ENCODE assay signal across 27 cellular contexts in the genomic region with DNA sequence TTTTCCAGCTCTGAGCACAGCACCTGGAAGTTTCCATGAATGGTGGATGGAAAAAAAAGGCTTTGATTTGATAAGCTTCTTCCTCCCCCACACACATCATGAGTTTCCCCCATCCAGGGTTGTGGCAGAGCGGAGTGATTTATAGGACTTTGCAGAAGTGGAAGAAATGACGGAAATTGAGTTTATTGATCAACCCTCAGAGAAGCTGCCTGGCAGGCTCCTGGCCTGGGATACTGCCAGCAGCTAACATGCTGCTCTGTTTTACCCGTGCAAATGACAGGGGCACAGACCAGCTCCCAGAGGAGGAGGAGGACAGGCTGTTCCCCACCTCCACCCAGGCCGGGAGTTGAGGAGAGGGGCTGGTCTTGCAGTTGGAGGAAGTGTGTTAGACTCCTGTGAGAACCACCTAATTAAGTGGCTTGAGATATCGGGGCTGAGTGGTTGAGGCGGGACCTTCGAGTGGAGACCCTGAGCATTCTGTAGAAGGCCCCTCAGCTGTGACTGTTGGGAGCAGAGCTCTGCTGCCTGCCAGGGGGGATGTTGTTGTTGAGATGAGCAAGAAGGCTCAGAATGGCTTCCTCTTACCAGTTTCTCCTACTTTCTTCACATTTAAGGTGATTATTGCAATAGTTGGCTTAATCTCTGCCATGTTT. TPM values are rescaled to one million over a fixed set of nuclear protein-coding genes. Genes with fewer than 3 reads are reported as not detected.
DNase-seq lines count a peak whose midpoint lies in the region; ATAC-seq, FAIRE-seq and TF ChIP-seq lines count a peak whose summit lies in the region.
"Had no signal": no experiment of that assay in that cellular context is flagged by ENCODE, and none has a peak within 500 bp of the region (broad histone marks: within the 10 kb centered on the region; RNA-seq: fewer than 3 reads in every experiment).

No MANE protein-coding gene starts in this region.

- H3K9me3 ChIP-seq in endothelial cell of umbilical vein (replicated peaks; ENCODE audit: control insufficient read depth, insufficient read depth, low read length): no peaks in the 10 kb centered on the region
- H3K9me3 ChIP-seq in neuronal stem cell (replicated peaks in 1 of 2; ENCODE audit: control insufficient read depth in 2 of 2, insufficient read depth in 1 of 2, low read depth in 1 of 2, low read length in 2 of 2): no peaks in the 10 kb centered on the region
- no peaks in the 10 kb centered on the region for H3K9me3 ChIP-seq in H9 (ENCODE audit: control insufficient read depth, low read depth, low read length)

- CTCF ChIA-PET in endothelial cell of umbilical vein (lab: Charles Lee): interaction anchor here (1.2 to 1.7 kb wide), 4 partner anchors 11 to 67 kb away, joined by 3 to 7 read pairs (median 4); no protein-coding TSS in a partner anchor

- intact Hi-C loops in endothelial cell of umbilical vein (cut with micrococcal nuclease): no loop called here

- no CpG with 5 or more reads among the region's 7 CpGs for WGBS in neuronal stem cell (ENCODE audit: extremely low coverage in 2 of 2, insufficient read length in 2 of 2, insufficient replicate concordance in 1 of 2), 2 donors
- no CpG with 5 or more reads among the region's 7 CpGs for WGBS in H9 (ENCODE audit: extremely low coverage, insufficient read length, low lambda C conversion rate)

- H2BK12ac ChIP-seq in neuronal stem cell (ENCODE audit: low read length) (peak overlapping the region; percentile 24), H9 (ENCODE audit: insufficient read length, low read depth, low read length) (no peak overlapping the region)

- no peak overlapping the region for H3T11ph ChIP-seq in H9 (ENCODE audit: low read length)

- H3K4me1 ChIP-seq in endothelial cell of umbilical vein (ENCODE audit: control insufficient read depth, extremely low read depth, insufficient read depth, low read length) (peaks cover 24% of the 10 kb centered on the region), neuronal stem cell (ENCODE audit: control insufficient read depth in 2 of 2, insufficient read depth in 1 of 2, low read depth in 1 of 2, low read length in 2 of 2) (peaks cover 26 to 42% of the 10 kb centered on the region in 2 donors), H9 (ENCODE audit: insufficient read depth, low read length) (peaks cover 24% of the 10 kb centered on the region)

- FAIRE-seq in endothelial cell of umbilical vein (lab: Jason Lieb, UNC): no peak
- FAIRE-seq: frontal cortex, GM12892 had no signal

- no peak overlapping the region for H3K4ac ChIP-seq in neuronal stem cell (ENCODE audit: low read length)
- H3K4ac ChIP-seq in H9 (ENCODE audit: low read depth, low read length): no peak overlapping the region

- no peaks in the 10 kb centered on the region; a peak in 1 of 5 replicates for H3K9me3 Mint-ChIP-seq in H9
- H3K9me3 Mint-ChIP-seq: activated CD4-positive, alpha-beta T cell treated with anti-CD3 and anti-CD28 coated beads, Interleukin-2, amount 10 ng/mL, durations not matched to agents 24 days and 14 days; activated naive CD8-positive, alpha-beta T cell treated with anti-CD3 and anti-CD28 coated beads, Interleukin-2, amount 10 ng/mL, durations not matched to agents 7 days and 5 days; stimulated activated naive CD8-positive, alpha-beta T cell treated with anti-CD3 and anti-CD28 coated beads, Interleukin-15, amount 100 ng/mL, for 72 hours; T-cell had no signal

- no peaks in the 10 kb centered on the region for H3K79me2 ChIP-seq in endothelial cell of umbilical vein (ENCODE audit: control insufficient read depth, insufficient read depth, low read length)
- no peaks in the 10 kb centered on the region for H3K79me2 ChIP-seq in H9 (ENCODE audit: insufficient read depth, low read length)

- H3K27me3 ChIP-seq in endothelial cell of umbilical vein (ENCODE audit: control insufficient read depth in 2 of 2, insufficient read depth in 2 of 2, low read length in 2 of 2) (peaks cover 0 to 15% of the 10 kb centered on the region in 2 experiments), neuronal stem cell (ENCODE audit: control insufficient read depth in 3 of 3, insufficient read depth in 3 of 3, low read depth in 1 of 3, low read length in 3 of 3) (no peaks in the 10 kb centered on the region), H9 (ENCODE audit: insufficient read depth, low read length) (no peaks in the 10 kb centered on the region)
- H3K27me3 ChIP-seq: brain microvascular endothelial cell had no signal

- H3K23me2 ChIP-seq in H9 (ENCODE audit: insufficient read length, low read depth, low read length, poor library complexity, severe bottlenecking): no peaks in the 10 kb centered on the region

- BruUV-seq in endothelial cell of umbilical vein (replicated peaks; lab: Mats Ljungman, UMichigan): no TSS peak

- no peaks in the 10 kb centered on the region for H3K36me3 Mint-ChIP-seq in H9 (ENCODE audit: insufficient read depth in 1 of 3, low read depth in 3 of 3)
- H3K36me3 Mint-ChIP-seq: activated naive CD8-positive, alpha-beta T cell treated with anti-CD3 and anti-CD28 coated beads, Interleukin-2, amount 10 ng/mL, durations not matched to agents 7 days and 5 days; T-cell had no signal

- TF ChIP-seq CTCF in VCaP (conservative IDR thresholded peaks at IDR 0.05) (no peak), endothelial cell of umbilical vein (IDR thresholded peaks at IDR 0.05; ENCODE audit: extremely low read depth in 1 of 2, insufficient read depth in 1 of 2, low read depth in 1 of 2, low read length in 2 of 2) (no peak), GM10266 (IDR thresholded peaks at IDR 0.05; ENCODE audit: control insufficient read depth, insufficient read depth, low read depth, missing control alignments) (no peak), H9 (conservative IDR thresholded peaks at IDR 0.05) (no peak)

- TF ChIP-seq POLR2A in endothelial cell of umbilical vein (IDR thresholded peaks at IDR 0.05; ENCODE audit: low read depth, low read length): no peak

- no peak overlapping the region for H2BK20ac ChIP-seq in H9 (ENCODE audit: low read depth, low read length, poor library complexity, severe bottlenecking)

- H3K36me3 ChIP-seq in endothelial cell of umbilical vein (ENCODE audit: control insufficient read depth in 2 of 2, extremely low read depth in 1 of 2, insufficient read depth in 2 of 2, low read length in 2 of 2): no peaks in the 10 kb centered on the region
- H3K36me3 ChIP-seq in neuronal stem cell (replicated peaks in 1 of 2; ENCODE audit: control insufficient read depth in 2 of 2, insufficient read depth in 2 of 2, low read length in 2 of 2): no peaks in the 10 kb centered on the region
- H3K36me3 ChIP-seq: brain microvascular endothelial cell had no signal

- H4K20me1 ChIP-seq in endothelial cell of umbilical vein (replicated peaks; ENCODE audit: control insufficient read depth, extremely low read depth, insufficient read depth, low read length) (no peaks in the 10 kb centered on the region), H9 (ENCODE audit: control insufficient read depth, insufficient read depth, insufficient read length) (no peaks in the 10 kb centered on the region)

- H3K14ac ChIP-seq in neuronal stem cell (ENCODE audit: low read length) (no peak overlapping the region), H9 (ENCODE audit: insufficient read depth, low read length) (no peak overlapping the region)

- H3K27ac ChIP-seq in VCaP (peak overlapping the region; percentile 58), endothelial cell of umbilical vein (ENCODE audit: insufficient read depth, low read depth, low read length) (no peak overlapping the region), neuronal stem cell (replicated peaks; ENCODE audit: low read length) (no peak overlapping the region), H9 (ENCODE audit: insufficient read length, low read depth, low read length) (no peak overlapping the region)
- H3K27ac ChIP-seq: brain microvascular endothelial cell, PC-9 had no signal

- H3K27ac Mint-ChIP-seq in H9: peak overlapping the region in 1 of 3 experiments; percentile 66; a peak in 3 of 7 replicates
- H3K27ac Mint-ChIP-seq: activated CD4-positive, alpha-beta T cell treated with anti-CD3 and anti-CD28 coated beads, Interleukin-2, amount 10 ng/mL, durations not matched to agents 24 days and 14 days; activated naive CD8-positive, alpha-beta T cell treated with anti-CD3 and anti-CD28 coated beads, Interleukin-2, amount 10 ng/mL, durations not matched to agents 7 days and 5 days; T-cell had no signal

- no peak overlapping the region for H3K4me2 ChIP-seq in endothelial cell of umbilical vein (ENCODE audit: insufficient read depth, low read length)
- H3K4me2 ChIP-seq in neuronal stem cell (ENCODE audit: insufficient read depth, low read length, poor library complexity, severe bottlenecking): no peak overlapping the region
- H3K4me2 ChIP-seq in H9 (ENCODE audit: insufficient read depth, insufficient read length, low read length): no peak overlapping the region
- H3K4me2 ChIP-seq: PC-9 had no signal

- H3K4me3 ChIP-seq in endothelial cell of umbilical vein (replicated peaks in 1 of 3; ENCODE audit: insufficient read depth in 1 of 3, low read depth in 1 of 3, low read length in 3 of 3) (no peak overlapping the region), neuronal stem cell (ENCODE audit: low read length in 2 of 2) (no peak overlapping the region)
- H3K4me3 ChIP-seq: PC-9 had no signal

- H4K8ac ChIP-seq in neuronal stem cell (ENCODE audit: low read depth, low read length) (no peak overlapping the region), H9 (replicated peaks; ENCODE audit: insufficient read length, low read depth, low read length) (no peak overlapping the region)

- H2BK15ac ChIP-seq in neuronal stem cell (ENCODE audit: low read length) (no peak overlapping the region), H9 (ENCODE audit: low read depth, low read length) (no peak overlapping the region)

- peaks cover 82 to 97% of the 10 kb centered on the region in 2 experiments for H3K4me1 Mint-ChIP-seq in H9
- H3K4me1 Mint-ChIP-seq: activated CD4-positive, alpha-beta T cell treated with anti-CD3 and anti-CD28 coated beads, Interleukin-2, amount 10 ng/mL, durations not matched to agents 24 days and 14 days; stimulated activated naive CD8-positive, alpha-beta T cell treated with anti-CD3 and anti-CD28 coated beads, Interleukin-15, amount 100 ng/mL, for 72 hours; T-cell had no signal

- H3K18ac ChIP-seq in neuronal stem cell (ENCODE audit: low read length) (peak overlapping the region; percentile 12), H9 (ENCODE audit: insufficient read length, low read depth, low read length) (no peak overlapping the region)

- H2BK5ac ChIP-seq in neuronal stem cell (ENCODE audit: low read length) (no peak overlapping the region), H9 (ENCODE audit: insufficient read length, low read length) (no peak overlapping the region)

- H3K79me1 ChIP-seq in neuronal stem cell (ENCODE audit: low read depth, low read length) (no peaks in the 10 kb centered on the region), H9 (ENCODE audit: insufficient read depth, low read depth, low read length, poor library complexity, severe bottlenecking) (no peaks in the 10 kb centered on the region)

- H2BK120ac ChIP-seq in neuronal stem cell (ENCODE audit: low read depth, low read length) (no peak overlapping the region), H9 (ENCODE audit: low read depth, low read length, poor library complexity, severe bottlenecking) (no peak overlapping the region)

- H3K27me3 Mint-ChIP-seq in H9 (ENCODE audit: low read depth): no peaks in the 10 kb centered on the region; the same call in none of the 2 replicates
- H3K27me3 Mint-ChIP-seq: stimulated activated naive CD8-positive, alpha-beta T cell treated with anti-CD3 and anti-CD28 coated beads, Interleukin-15, amount 100 ng/mL, for 72 hours had no signal

- no peaks in the 10 kb centered on the region for H3K9me1 ChIP-seq in endothelial cell of umbilical vein (replicated peaks; ENCODE audit: control insufficient read depth, extremely low read depth, insufficient read depth, low read length)

- H2AFZ ChIP-seq in endothelial cell of umbilical vein (ENCODE audit: low read depth, low read length) (no peak overlapping the region), neuronal stem cell (ENCODE audit: low read length) (no peak overlapping the region), H9 (ENCODE audit: low read length) (no peak overlapping the region)
- H2AFZ ChIP-seq: PC-9 had no signal

- H3K4me3 Mint-ChIP-seq in H9: no peak overlapping the region
- H3K4me3 Mint-ChIP-seq: activated CD4-positive, alpha-beta T cell treated with anti-CD3 and anti-CD28 coated beads, Interleukin-2, amount 10 ng/mL, durations not matched to agents 24 days and 14 days; activated naive CD8-positive, alpha-beta T cell treated with anti-CD3 and anti-CD28 coated beads, Interleukin-2, amount 10 ng/mL, durations not matched to agents 7 days and 5 days; stimulated activated naive CD8-positive, alpha-beta T cell treated with anti-CD3 and anti-CD28 coated beads, Interleukin-15, amount 100 ng/mL, for 72 hours; T-cell had no signal

- no peak for ATAC-seq in HG03439 (IDR thresholded peaks at IDR 0.05; ENCODE audit: unreplicated experiment)
- no peak for ATAC-seq in HG02884 (IDR thresholded peaks at IDR 0.05; ENCODE audit: unreplicated experiment)
- ATAC-seq: esophagus mucosa; HCT116; stimulated activated naive CD8-positive, alpha-beta T cell treated with anti-CD3 and anti-CD28 coated beads, Interleukin-15, amount 100 ng/mL, for 72 hours; T-cell had no signal

- no peak overlapping the region for H2AK5ac ChIP-seq in neuronal stem cell (ENCODE audit: low read depth, low read length)
- H2AK5ac ChIP-seq in H9 (ENCODE audit: insufficient read length, low read length): no peak overlapping the region

- H4K91ac ChIP-seq in neuronal stem cell (ENCODE audit: low read depth, low read length, poor library complexity) (no peak overlapping the region), H9 (ENCODE audit: insufficient read length, low read depth, low read length) (no peak overlapping the region)

- POLR2A ChIA-PET in endothelial cell of umbilical vein (lab: Charles Lee): no interaction called here

- no peak overlapping the region for H3K23ac ChIP-seq in neuronal stem cell (ENCODE audit: low read depth, low read length, poor library complexity)
- no peak overlapping the region for H3K23ac ChIP-seq in H9 (ENCODE audit: insufficient read length, low read depth, low read length)

- H3K9ac ChIP-seq in endothelial cell of umbilical vein (replicated peaks; ENCODE audit: extremely low read depth, insufficient read depth, low read length) (no peak overlapping the region), neuronal stem cell (ENCODE audit: low read depth, low read length, poor library complexity) (no peak overlapping the region), H9 (ENCODE audit: extremely low read depth, insufficient read length, low read length) (no peak overlapping the region)

- DNase-seq in MV-4-11 (lab: John Stamatoyannopoulos, UW): peak; percentile 22
- peak; percentile 12 for DNase-seq in endothelial cell of umbilical vein (ENCODE audit: low read depth, low spot score)
- DNase-seq in neuronal stem cell (ENCODE audit: low spot score): no peak
- DNase-seq in GM10266 (ENCODE audit: extremely low spot score): no peak
- no peak for DNase-seq in H9
- DNase-seq: activated CD4-positive, alpha-beta T cell treated with anti-CD3 and anti-CD28 coated beads, Interleukin-2, amount 10 ng/mL, durations not matched to agents 24 days and 14 days; activated naive CD8-positive, alpha-beta T cell treated with anti-CD3 and anti-CD28 coated beads, Interleukin-2, amount 10 ng/mL, durations not matched to agents 7 days and 5 days; brain microvascular endothelial cell; DMS79; kidney glomerular epithelial cell; midbrain; NCI-H1417 treated with DMSO at 0.1 percent for 48 hours; NCI-H2171 treated with DMSO at 0.1 percent for 48 hours; PC-9; SIG-M5; stimulated activated CD4-positive, alpha-beta T cell treated with anti-CD3 and anti-CD28 coated beads, Interleukin-4, amount 100 ng/mL, for 24 hours; stimulated activated naive CD8-positive, alpha-beta T cell treated with anti-CD3 and anti-CD28 coated beads, Interleukin-15, amount 100 ng/mL, for 72 hours; T-cell had no signal

- H3K56ac ChIP-seq in H9 (ENCODE audit: insufficient read length, low read depth, low read length): no peak overlapping the region

- dilution Hi-C loops in endothelial cell of umbilical vein (cut with MboI; ENCODE audit: extremely low pct_ligation_motif_present, low sequenced_read_pairs): no loop called here

- no peak overlapping the region for H4K5ac ChIP-seq in H9 (ENCODE audit: insufficient read length, low read depth, low read length)

RNA-seq across cellular contexts. Expression of a gene that starts 21.8 kb away (rescaled TPM):
- total RNA-seq in endothelial cell of umbilical vein: not detected in 2 replicates
- 0.08 and 0.15 TPM in 2 replicates for polyA plus RNA-seq in endothelial cell of umbilical vein
- 0.07 and 0.14 TPM in 2 replicates for polyA plus RNA-seq in endothelial cell of umbilical vein (2011; cell fraction: cytosol; rRNA removed)
- polyA plus RNA-seq in endothelial cell of umbilical vein (2011; cell fraction: nucleus; rRNA removed): 0.24 TPM in 1 of 2 replicates, not detected in the other
- polyA plus RNA-seq in endothelial cell of umbilical vein (2012): 0.09 and 0.42 TPM in 2 replicates
- polyA minus RNA-seq in endothelial cell of umbilical vein: not detected in 2 replicates
- polyA minus RNA-seq in endothelial cell of umbilical vein (2011; cell fraction: cytosol; rRNA and poly(A)+ RNA removed): 0.61 TPM
- polyA minus RNA-seq in endothelial cell of umbilical vein (2011; cell fraction: nucleus; rRNA and poly(A)+ RNA removed): not detected in 2 replicates
- 4.7 TPM for polyA plus RNA-seq in neuronal stem cell (2013, experiment 1 of 2)
- polyA plus RNA-seq in neuronal stem cell (2013, experiment 2 of 2): 4.6 TPM
- total RNA-seq in H9 (2021): 1.3 and 3.0 TPM in 2 replicates
- total RNA-seq: activated CD4-positive, alpha-beta T cell treated with anti-CD3 and anti-CD28 coated beads, Interleukin-2, amount 10 ng/mL, durations not matched to agents 24 days and 14 days; activated naive CD8-positive, alpha-beta T cell treated with anti-CD3 and anti-CD28 coated beads, Interleukin-2, amount 10 ng/mL, durations not matched to agents 7 days and 5 days; T-cell had no signal

RNA-seq across cellular contexts. Expression of a gene that starts 26.3 kb away (rescaled TPM):
- not detected in 2 replicates for total RNA-seq in endothelial cell of umbilical vein
- not detected in 2 replicates for polyA plus RNA-seq in endothelial cell of umbilical vein
- not detected in 2 replicates for polyA plus RNA-seq in endothelial cell of umbilical vein (2011; cell fraction: cytosol; rRNA removed)
- polyA plus RNA-seq in endothelial cell of umbilical vein (2011; cell fraction: nucleus; rRNA removed): not detected in 2 replicates
- not detected in 2 replicates for polyA plus RNA-seq in endothelial cell of umbilical vein (2012)
- polyA minus RNA-seq in endothelial cell of umbilical vein: not detected in 2 replicates
- polyA minus RNA-seq in endothelial cell of umbilical vein (2011; cell fraction: cytosol; rRNA and poly(A)+ RNA removed): not detected
- not detected in 2 replicates for polyA minus RNA-seq in endothelial cell of umbilical vein (2011; cell fraction: nucleus; rRNA and poly(A)+ RNA removed)
- not detected for polyA plus RNA-seq in neuronal stem cell (2013, experiment 1 of 2)
- not detected for polyA plus RNA-seq in neuronal stem cell (2013, experiment 2 of 2)
- not detected in 2 replicates for total RNA-seq in H9 (2021)
- total RNA-seq: activated CD4-positive, alpha-beta T cell treated with anti-CD3 and anti-CD28 coated beads, Interleukin-2, amount 10 ng/mL, durations not matched to agents 24 days and 14 days; activated naive CD8-positive, alpha-beta T cell treated with anti-CD3 and anti-CD28 coated beads, Interleukin-2, amount 10 ng/mL, durations not matched to agents 7 days and 5 days; esophagus mucosa; frontal cortex; PC-9; T-cell had no signal
- polyA plus RNA-seq: neural cell, urinary bladder had no signal

RNA-seq across cellular contexts. Expression of a gene that starts 37.2 kb away (rescaled TPM):
- total RNA-seq in endothelial cell of umbilical vein (not detected in 2 replicates), H9 (2021) (not detected in 2 replicates)
- not detected in 2 replicates for polyA plus RNA-seq in endothelial cell of umbilical vein
- polyA plus RNA-seq in endothelial cell of umbilical vein (2011; cell fraction: cytosol; rRNA removed): not detected in 2 replicates
- polyA plus RNA-seq in endothelial cell of umbilical vein (2011; cell fraction: nucleus; rRNA removed): not detected in 2 replicates
- not detected in 2 replicates for polyA plus RNA-seq in endothelial cell of umbilical vein (2012)
- polyA minus RNA-seq in endothelial cell of umbilical vein: not detected in 2 replicates
- polyA minus RNA-seq in endothelial cell of umbilical vein (2011; cell fraction: cytosol; rRNA and poly(A)+ RNA removed): not detected
- not detected in 2 replicates for polyA minus RNA-seq in endothelial cell of umbilical vein (2011; cell fraction: nucleus; rRNA and poly(A)+ RNA removed)
- polyA plus RNA-seq in neuronal stem cell (2013, experiment 1 of 2): 0.24 TPM
- 0.21 TPM for polyA plus RNA-seq in neuronal stem cell (2013, experiment 2 of 2)
- total RNA-seq: activated CD4-positive, alpha-beta T cell treated with anti-CD3 and anti-CD28 coated beads, Interleukin-2, amount 10 ng/mL, durations not matched to agents 24 days and 14 days; frontal cortex; PC-9 had no signal
- polyA plus RNA-seq: neural cell had no signal

Comparison
In these comparisons a context has a peak if more than half of its experiments do, and no peak if none do; other contexts are left out.
1. DNase-seq: peak in MV-4-11 (single experiment) and endothelial cell of umbilical vein (single experiment); none in neuronal stem cell (single experiment), GM10266 (single experiment) and H9 (single experiment).